Comparison of ENCODE assay signal across 1 cellular context in the genomic region with DNA sequence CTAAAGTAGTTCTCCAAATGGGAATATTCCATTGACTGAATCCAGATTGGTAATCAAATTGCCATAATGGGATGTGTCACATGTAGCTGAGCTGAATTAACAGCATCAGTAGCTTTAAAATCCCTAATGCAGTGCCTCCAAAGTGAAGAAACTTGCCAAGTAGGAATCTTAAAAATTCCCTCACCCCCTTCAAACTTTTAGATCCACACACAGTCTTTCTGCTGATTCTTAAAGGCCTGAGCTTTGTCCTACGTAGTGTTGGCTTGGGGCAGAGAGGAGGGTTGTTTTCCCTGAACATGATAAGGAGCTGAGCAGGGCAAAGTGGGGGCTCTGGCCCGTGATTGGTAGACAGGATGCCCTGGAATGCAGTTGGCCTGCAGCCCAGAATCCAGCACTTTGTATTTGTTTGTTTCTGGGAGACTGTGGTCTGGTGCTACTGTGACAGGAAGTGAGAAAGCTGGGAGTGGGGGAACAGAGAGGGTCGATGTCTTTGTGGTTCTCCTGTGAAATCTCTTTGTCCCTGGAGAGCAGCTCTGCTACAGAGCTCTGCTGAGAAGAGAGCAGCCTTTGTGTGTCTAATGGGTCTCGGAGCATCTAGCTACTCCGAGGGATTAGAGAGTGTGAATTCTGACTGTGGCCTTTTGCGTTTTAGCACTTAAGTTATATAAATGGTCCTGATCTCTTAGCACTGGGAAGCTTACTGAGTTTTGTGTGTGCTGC.
TF ChIP-seq lines count a peak whose summit lies in the region.

No MANE protein-coding gene starts in this region.

TF ChIP-seq in HepG2, 621 proteins besides CTCF, POLR2A, EP300 and RAD21 (continued from another document and continues in another):
- TF ChIP-seq, protein P1, sequence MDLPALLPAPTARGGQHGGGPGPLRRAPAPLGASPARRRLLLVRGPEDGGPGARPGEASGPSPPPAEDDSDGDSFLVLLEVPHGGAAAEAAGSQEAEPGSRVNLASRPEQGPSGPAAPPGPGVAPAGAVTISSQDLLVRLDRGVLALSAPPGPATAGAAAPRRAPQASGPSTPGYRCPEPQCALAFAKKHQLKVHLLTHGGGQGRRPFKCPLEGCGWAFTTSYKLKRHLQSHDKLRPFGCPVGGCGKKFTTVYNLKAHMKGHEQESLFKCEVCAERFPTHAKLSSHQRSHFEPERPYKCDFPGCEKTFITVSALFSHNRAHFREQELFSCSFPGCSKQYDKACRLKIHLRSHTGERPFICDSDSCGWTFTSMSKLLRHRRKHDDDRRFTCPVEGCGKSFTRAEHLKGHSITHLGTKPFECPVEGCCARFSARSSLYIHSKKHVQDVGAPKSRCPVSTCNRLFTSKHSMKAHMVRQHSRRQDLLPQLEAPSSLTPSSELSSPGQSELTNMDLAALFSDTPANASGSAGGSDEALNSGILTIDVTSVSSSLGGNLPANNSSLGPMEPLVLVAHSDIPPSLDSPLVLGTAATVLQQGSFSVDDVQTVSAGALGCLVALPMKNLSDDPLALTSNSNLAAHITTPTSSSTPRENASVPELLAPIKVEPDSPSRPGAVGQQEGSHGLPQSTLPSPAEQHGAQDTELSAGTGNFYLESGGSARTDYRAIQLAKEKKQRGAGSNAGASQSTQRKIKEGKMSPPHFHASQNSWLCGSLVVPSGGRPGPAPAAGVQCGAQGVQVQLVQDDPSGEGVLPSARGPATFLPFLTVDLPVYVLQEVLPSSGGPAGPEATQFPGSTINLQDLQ (CRISPR knock-in tag; IDR thresholded peaks at IDR 0.05) = no peak
- TF ChIP-seq SOX13 (IDR thresholded peaks at IDR 0.05) (peak; percentile 72), SOX13 (CRISPR knock-in tag; conservative IDR thresholded peaks at IDR 0.05 in 1 of 2, IDR thresholded peaks at IDR 0.05 in 1 of 2) (peak in 1 of 2 experiments; percentile 97; a peak in 2 of 4 replicates), ZNF672 (CRISPR knock-in tag; IDR thresholded peaks at IDR 0.05) (no peak), ZNF816 (CRISPR knock-in tag; IDR thresholded peaks at IDR 0.05; ENCODE audit: borderline replicate concordance) (peak; percentile 77; the same call in 1 of the 2 replicates), KLF16 (CRISPR knock-in tag; IDR thresholded peaks at IDR 0.05) (peak in 1 of 2 experiments; percentile 33; a peak in 1 of 4 replicates), HNF4A (CRISPR knock-in tag; IDR thresholded peaks at IDR 0.05) (peak; percentile 88), SOX5 (CRISPR knock-in tag; IDR thresholded peaks at IDR 0.05; ENCODE audit: borderline replicate concordance) (peak; percentile 95), ZNF251 (CRISPR knock-in tag; IDR thresholded peaks at IDR 0.05) (no peak), ZNF564 (CRISPR knock-in tag; IDR thresholded peaks at IDR 0.05) (no peak), ZNF737 (CRISPR knock-in tag; IDR thresholded peaks at IDR 0.05; ENCODE audit: borderline replicate concordance) (no peak), ZSCAN22 (CRISPR knock-in tag; IDR thresholded peaks at IDR 0.05) (no peak), ZNF839 (CRISPR knock-in tag; IDR thresholded peaks at IDR 0.05; ENCODE audit: borderline replicate concordance) (no peak), ZNF232 (CRISPR knock-in tag; IDR thresholded peaks at IDR 0.05; ENCODE audit: borderline replicate concordance) (no peak), SYNCRIP (IDR thresholded peaks at IDR 0.05; ENCODE audit: insufficient read depth, low read depth, low read length) (no peak), GFI1 (CRISPR knock-in tag; IDR thresholded peaks at IDR 0.05; ENCODE audit: borderline replicate concordance) (peak; percentile 76), TCF12 (IDR thresholded peaks at IDR 0.05) (no peak), TCF12 (CRISPR knock-in tag; IDR thresholded peaks at IDR 0.05) (no peak), MAFG (CRISPR knock-in tag; IDR thresholded peaks at IDR 0.05) (no peak), RFX3 (CRISPR knock-in tag; IDR thresholded peaks at IDR 0.05) (no peak), RORA (CRISPR knock-in tag; IDR thresholded peaks at IDR 0.05) (peak; percentile 91; the same call in 1 of the 2 replicates), IKZF4 (CRISPR knock-in tag; IDR thresholded peaks at IDR 0.05; ENCODE audit: borderline replicate concordance, low read depth, not compliant biosample characterization) (no peak), JARID2 (CRISPR knock-in tag; IDR thresholded peaks at IDR 0.05; ENCODE audit: insufficient replicate concordance) (no peak), ZNF841 (CRISPR knock-in tag; IDR thresholded peaks at IDR 0.05; ENCODE audit: borderline replicate concordance) (no peak), FIP1L1 (IDR thresholded peaks at IDR 0.05; ENCODE audit: borderline replicate concordance, insufficient read depth, low read depth, low read length) (no peak), ZNF75D (CRISPR knock-in tag; IDR thresholded peaks at IDR 0.05; ENCODE audit: borderline replicate concordance) (no peak), ZNF460 (CRISPR knock-in tag; IDR thresholded peaks at IDR 0.05; ENCODE audit: borderline replicate concordance) (no peak), PHF8 (CRISPR knock-in tag; IDR thresholded peaks at IDR 0.05) (no peak), KDM3A (CRISPR knock-in tag; IDR thresholded peaks at IDR 0.05; ENCODE audit: low read depth) (no peak), ZNF747 (CRISPR knock-in tag; IDR thresholded peaks at IDR 0.05; ENCODE audit: borderline replicate concordance) (peak; percentile 80; the same call in 1 of the 2 replicates), PCBP1 (IDR thresholded peaks at IDR 0.05; ENCODE audit: borderline replicate concordance, low read depth, low read length) (no peak)
- TF ChIP-seq, protein P2, sequence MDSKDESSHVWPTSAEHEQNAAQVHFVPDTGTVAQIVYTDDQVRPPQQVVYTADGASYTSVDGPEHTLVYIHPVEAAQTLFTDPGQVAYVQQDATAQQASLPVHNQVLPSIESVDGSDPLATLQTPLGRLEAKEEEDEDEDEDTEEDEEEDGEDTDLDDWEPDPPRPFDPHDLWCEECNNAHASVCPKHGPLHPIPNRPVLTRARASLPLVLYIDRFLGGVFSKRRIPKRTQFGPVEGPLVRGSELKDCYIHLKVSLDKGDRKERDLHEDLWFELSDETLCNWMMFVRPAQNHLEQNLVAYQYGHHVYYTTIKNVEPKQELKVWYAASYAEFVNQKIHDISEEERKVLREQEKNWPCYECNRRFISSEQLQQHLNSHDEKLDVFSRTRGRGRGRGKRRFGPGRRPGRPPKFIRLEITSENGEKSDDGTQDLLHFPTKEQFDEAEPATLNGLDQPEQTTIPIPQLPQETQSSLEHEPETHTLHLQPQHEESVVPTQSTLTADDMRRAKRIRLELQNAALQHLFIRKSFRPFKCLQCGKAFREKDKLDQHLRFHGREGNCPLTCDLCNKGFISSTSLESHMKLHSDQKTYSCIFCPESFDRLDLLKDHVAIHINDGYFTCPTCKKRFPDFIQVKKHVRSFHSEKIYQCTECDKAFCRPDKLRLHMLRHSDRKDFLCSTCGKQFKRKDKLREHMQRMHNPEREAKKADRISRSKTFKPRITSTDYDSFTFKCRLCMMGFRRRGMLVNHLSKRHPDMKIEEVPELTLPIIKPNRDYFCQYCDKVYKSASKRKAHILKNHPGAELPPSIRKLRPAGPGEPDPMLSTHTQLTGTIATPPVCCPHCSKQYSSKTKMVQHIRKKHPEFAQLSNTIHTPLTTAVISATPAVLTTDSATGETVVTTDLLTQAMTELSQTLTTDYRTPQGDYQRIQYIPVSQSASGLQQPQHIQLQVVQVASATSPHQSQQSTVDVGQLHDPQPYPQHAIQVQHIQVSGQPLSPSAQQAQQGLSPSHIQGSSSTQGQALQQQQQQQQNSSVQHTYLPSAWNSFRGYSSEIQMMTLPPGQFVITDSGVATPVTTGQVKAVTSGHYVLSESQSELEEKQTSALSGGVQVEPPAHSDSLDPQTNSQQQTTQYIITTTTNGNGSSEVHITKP (CRISPR knock-in tag; IDR thresholded peaks at IDR 0.05; ENCODE audit: low read depth) = no peak
- TF ChIP-seq, protein P3, sequence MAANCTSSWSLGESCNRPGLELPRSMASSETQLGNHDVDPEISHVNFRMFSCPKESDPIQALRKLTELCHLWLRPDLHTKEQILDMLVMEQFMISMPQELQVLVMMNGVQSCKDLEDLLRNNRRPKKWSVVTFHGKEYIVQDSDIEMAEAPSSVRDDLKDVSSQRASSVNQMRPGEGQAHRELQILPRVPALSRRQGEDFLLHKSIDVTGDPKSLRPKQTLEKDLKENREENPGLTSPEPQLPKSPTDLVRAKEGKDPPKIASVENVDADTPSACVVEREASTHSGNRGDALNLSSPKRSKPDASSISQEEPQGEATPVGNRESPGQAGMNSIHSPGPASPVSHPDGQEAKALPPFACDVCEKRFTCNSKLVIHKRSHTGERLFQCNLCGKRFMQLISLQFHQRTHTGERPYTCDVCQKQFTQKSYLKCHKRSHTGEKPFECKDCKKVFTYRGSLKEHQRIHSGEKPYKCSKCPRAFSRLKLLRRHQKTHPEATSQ (CRISPR knock-in tag; IDR thresholded peaks at IDR 0.05; ENCODE audit: borderline replicate concordance) = no peak
- TF ChIP-seq, protein P4, sequence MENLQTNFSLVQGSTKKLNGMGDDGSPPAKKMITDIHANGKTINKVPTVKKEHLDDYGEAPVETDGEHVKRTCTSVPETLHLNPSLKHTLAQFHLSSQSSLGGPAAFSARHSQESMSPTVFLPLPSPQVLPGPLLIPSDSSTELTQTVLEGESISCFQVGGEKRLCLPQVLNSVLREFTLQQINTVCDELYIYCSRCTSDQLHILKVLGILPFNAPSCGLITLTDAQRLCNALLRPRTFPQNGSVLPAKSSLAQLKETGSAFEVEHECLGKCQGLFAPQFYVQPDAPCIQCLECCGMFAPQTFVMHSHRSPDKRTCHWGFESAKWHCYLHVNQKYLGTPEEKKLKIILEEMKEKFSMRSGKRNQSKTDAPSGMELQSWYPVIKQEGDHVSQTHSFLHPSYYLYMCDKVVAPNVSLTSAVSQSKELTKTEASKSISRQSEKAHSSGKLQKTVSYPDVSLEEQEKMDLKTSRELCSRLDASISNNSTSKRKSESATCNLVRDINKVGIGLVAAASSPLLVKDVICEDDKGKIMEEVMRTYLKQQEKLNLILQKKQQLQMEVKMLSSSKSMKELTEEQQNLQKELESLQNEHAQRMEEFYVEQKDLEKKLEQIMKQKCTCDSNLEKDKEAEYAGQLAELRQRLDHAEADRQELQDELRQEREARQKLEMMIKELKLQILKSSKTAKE (CRISPR knock-in tag; IDR thresholded peaks at IDR 0.05; ENCODE audit: borderline replicate concordance) = peak; percentile 91
- TF ChIP-seq, protein P5, sequence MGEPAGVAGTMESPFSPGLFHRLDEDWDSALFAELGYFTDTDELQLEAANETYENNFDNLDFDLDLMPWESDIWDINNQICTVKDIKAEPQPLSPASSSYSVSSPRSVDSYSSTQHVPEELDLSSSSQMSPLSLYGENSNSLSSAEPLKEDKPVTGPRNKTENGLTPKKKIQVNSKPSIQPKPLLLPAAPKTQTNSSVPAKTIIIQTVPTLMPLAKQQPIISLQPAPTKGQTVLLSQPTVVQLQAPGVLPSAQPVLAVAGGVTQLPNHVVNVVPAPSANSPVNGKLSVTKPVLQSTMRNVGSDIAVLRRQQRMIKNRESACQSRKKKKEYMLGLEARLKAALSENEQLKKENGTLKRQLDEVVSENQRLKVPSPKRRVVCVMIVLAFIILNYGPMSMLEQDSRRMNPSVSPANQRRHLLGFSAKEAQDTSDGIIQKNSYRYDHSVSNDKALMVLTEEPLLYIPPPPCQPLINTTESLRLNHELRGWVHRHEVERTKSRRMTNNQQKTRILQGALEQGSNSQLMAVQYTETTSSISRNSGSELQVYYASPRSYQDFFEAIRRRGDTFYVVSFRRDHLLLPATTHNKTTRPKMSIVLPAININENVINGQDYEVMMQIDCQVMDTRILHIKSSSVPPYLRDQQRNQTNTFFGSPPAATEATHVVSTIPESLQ (CRISPR knock-in tag; conservative IDR thresholded peaks at IDR 0.05) = no peak
- TF ChIP-seq, protein P6, sequence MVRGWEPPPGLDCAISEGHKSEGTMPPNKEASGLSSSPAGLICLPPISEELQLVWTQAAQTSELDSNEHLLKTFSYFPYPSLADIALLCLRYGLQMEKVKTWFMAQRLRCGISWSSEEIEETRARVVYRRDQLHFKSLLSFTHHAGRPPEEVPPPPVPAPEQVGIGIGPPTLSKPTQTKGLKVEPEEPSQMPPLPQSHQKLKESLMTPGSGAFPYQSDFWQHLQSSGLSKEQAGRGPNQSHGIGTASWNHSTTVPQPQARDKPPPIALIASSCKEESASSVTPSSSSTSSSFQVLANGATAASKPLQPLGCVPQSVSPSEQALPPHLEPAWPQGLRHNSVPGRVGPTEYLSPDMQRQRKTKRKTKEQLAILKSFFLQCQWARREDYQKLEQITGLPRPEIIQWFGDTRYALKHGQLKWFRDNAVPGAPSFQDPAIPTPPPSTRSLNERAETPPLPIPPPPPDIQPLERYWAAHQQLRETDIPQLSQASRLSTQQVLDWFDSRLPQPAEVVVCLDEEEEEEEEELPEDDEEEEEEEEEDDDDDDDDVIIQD (CRISPR knock-in tag; IDR thresholded peaks at IDR 0.05; ENCODE audit: low read depth) = peak; percentile 87
- TF ChIP-seq, protein P7, sequence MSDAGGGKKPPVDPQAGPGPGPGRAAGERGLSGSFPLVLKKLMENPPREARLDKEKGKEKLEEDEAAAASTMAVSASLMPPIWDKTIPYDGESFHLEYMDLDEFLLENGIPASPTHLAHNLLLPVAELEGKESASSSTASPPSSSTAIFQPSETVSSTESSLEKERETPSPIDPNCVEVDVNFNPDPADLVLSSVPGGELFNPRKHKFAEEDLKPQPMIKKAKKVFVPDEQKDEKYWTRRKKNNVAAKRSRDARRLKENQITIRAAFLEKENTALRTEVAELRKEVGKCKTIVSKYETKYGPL (CRISPR knock-in tag; IDR thresholded peaks at IDR 0.05) = no peak
- TF ChIP-seq, protein P8, sequence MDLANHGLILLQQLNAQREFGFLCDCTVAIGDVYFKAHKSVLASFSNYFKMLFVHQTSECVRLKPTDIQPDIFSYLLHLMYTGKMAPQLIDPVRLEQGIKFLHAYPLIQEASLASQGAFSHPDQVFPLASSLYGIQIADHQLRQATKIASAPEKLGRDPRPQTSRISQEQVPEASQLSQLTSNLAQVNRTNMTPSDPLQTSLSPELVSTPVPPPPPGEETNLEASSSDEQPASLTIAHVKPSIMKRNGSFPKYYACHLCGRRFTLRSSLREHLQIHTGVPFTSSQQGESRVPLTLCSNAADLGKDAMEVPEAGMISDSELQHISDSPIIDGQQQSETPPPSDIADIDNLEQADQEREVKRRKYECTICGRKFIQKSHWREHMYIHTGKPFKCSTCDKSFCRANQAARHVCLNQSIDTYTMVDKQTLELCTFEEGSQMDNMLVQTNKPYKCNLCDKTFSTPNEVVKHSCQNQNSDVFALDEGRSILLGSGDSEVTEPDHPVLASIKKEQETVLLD (CRISPR knock-in tag; IDR thresholded peaks at IDR 0.05; ENCODE audit: low read depth) = no peak
- TF ChIP-seq, protein P9, sequence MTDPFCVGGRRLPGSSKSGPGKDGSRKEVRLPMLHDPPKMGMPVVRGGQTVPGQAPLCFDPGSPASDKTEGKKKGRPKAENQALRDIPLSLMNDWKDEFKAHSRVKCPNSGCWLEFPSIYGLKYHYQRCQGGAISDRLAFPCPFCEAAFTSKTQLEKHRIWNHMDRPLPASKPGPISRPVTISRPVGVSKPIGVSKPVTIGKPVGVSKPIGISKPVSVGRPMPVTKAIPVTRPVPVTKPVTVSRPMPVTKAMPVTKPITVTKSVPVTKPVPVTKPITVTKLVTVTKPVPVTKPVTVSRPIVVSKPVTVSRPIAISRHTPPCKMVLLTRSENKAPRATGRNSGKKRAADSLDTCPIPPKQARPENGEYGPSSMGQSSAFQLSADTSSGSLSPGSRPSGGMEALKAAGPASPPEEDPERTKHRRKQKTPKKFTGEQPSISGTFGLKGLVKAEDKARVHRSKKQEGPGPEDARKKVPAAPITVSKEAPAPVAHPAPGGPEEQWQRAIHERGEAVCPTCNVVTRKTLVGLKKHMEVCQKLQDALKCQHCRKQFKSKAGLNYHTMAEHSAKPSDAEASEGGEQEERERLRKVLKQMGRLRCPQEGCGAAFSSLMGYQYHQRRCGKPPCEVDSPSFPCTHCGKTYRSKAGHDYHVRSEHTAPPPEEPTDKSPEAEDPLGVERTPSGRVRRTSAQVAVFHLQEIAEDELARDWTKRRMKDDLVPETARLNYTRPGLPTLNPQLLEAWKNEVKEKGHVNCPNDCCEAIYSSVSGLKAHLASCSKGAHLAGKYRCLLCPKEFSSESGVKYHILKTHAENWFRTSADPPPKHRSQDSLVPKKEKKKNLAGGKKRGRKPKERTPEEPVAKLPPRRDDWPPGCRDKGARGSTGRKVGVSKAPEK (CRISPR knock-in tag; IDR thresholded peaks at IDR 0.05; ENCODE audit: borderline replicate concordance) = no peak
